8 cellular contexts compared by ENCODE assay signal in genomic region chr17:32519769-32520701, GRCh38. TPM values are rescaled to one million over a fixed set of nuclear protein-coding genes. Genes with fewer than 3 reads are reported as not detected.
DNase-seq lines count a peak whose midpoint lies in the region; ATAC-seq and TF ChIP-seq lines count a peak whose summit lies in the region.

No MANE protein-coding gene starts in this region.

- H2BK12ac ChIP-seq in mesenchymal stem cell (ENCODE audit: low read length in 2 of 2) = peak overlapping the region in 1 of 2 experiments; percentile 47

- peaks cover 21% of the 10 kb centered on the region for H3F3A ChIP-seq in GM23338 (replicated peaks; ENCODE audit: low read depth)

- no peak overlapping the region for H2BK15ac ChIP-seq in mesenchymal stem cell (ENCODE audit: low read depth, poor library complexity, severe bottlenecking)

- H2AK5ac ChIP-seq in mesenchymal stem cell (ENCODE audit: low read length, severe bottlenecking) = no peak overlapping the region

- no peaks in the 10 kb centered on the region for H3K36me3 Mint-ChIP-seq in GM23338 (ENCODE audit: low read depth)
- no peaks in the 10 kb centered on the region for H3K36me3 Mint-ChIP-seq in T-helper 17 cell (ENCODE audit: low read depth)
- H3K36me3 Mint-ChIP-seq in dendritic cell treated with granulocyte-macrophage colony-stimulating factor and Interleukin-4, amounts not matched to agents 40 ng/mL and 50 ng/mL, for 4 days (ENCODE audit: low read depth) = no peaks in the 10 kb centered on the region

- H3K14ac ChIP-seq in mesenchymal stem cell (ENCODE audit: low read length in 2 of 2) = no peak overlapping the region

- no peak overlapping the region for H2BK5ac ChIP-seq in mesenchymal stem cell (ENCODE audit: low read depth, low read length, poor library complexity, severe bottlenecking)

- H2BK120ac ChIP-seq in mesenchymal stem cell (ENCODE audit: low read depth, low read length) = no peak overlapping the region

- DNase-seq in A673 (ENCODE audit: low spot score) (no peak), GM23338 (ENCODE audit: low spot score) (peak; percentile 55), T-helper 17 cell (peak in 2 of 3 donors; percentile 18 to 28), mesenchymal stem cell (peak; percentile 35), middle frontal gyrus (ENCODE audit: extremely low spot score, low spot score) (no peak)

- H3K79me2 ChIP-seq in GM23338 (replicated peaks; ENCODE audit: insufficient read depth) = no peaks in the 10 kb centered on the region

- no TSS peak for BruUV-seq in A673 (replicated peaks; lab: Mats Ljungman, UMichigan)

- peak overlapping the region; percentile 84 for H3K27ac Mint-ChIP-seq in GM23338
- peak overlapping the region; percentile 95 for H3K27ac Mint-ChIP-seq in T-helper 17 cell
- no peak overlapping the region for H3K27ac Mint-ChIP-seq in dendritic cell treated with granulocyte-macrophage colony-stimulating factor and Interleukin-4, amounts not matched to agents 40 ng/mL and 50 ng/mL, for 4 days

- peak overlapping the region; percentile 67 for H3K9ac ChIP-seq in mesenchymal stem cell (ENCODE audit: low read length)

- no peak overlapping the region for H3K18ac ChIP-seq in mesenchymal stem cell (ENCODE audit: low read depth in 1 of 2, low read length in 2 of 2)

- ATAC-seq in GM23338 (peak; percentile 3; the same call in 1 of the 3 replicates), T-helper 17 cell (peak; percentile 55), GM19452 (IDR thresholded peaks at IDR 0.05; ENCODE audit: unreplicated experiment) (no peak)

- POLR2A ChIA-PET in A673 (lab: Charles Lee; ENCODE audit: low non-redundant PET) = interaction anchor here (0.6 kb wide), 1 partner anchor 11 kb away, joined by 3 read pairs; no protein-coding TSS in a partner anchor

- H2AFZ ChIP-seq in GM23338 (peak overlapping the region; percentile 3), mesenchymal stem cell (ENCODE audit: low read depth, low read length) (no peak overlapping the region)

- H3K4me3 Mint-ChIP-seq in GM23338 (peak overlapping the region; percentile 72), T-helper 17 cell (peak overlapping the region; percentile 90)
- H3K4me3 Mint-ChIP-seq in dendritic cell treated with granulocyte-macrophage colony-stimulating factor and Interleukin-4, amounts not matched to agents 40 ng/mL and 50 ng/mL, for 4 days = peak overlapping the region; percentile 64

- no peaks in the 10 kb centered on the region for H3K79me1 ChIP-seq in mesenchymal stem cell (replicated peaks; ENCODE audit: low read length, poor library complexity, severe bottlenecking)

- no peaks in the 10 kb centered on the region for H3K9me3 ChIP-seq in A673 (ENCODE audit: low read depth, low read length, poor library complexity, severe bottlenecking)
- no peaks in the 10 kb centered on the region for H3K9me3 ChIP-seq in T-helper 17 cell (ENCODE audit: control insufficient read depth, low read length, poor library complexity, severe bottlenecking)
- H3K9me3 ChIP-seq in mesenchymal stem cell (ENCODE audit: control insufficient read depth, low read length) = no peaks in the 10 kb centered on the region

- no peaks in the 10 kb centered on the region for H3K9me3 Mint-ChIP-seq in GM23338
- H3K9me3 Mint-ChIP-seq in dendritic cell treated with granulocyte-macrophage colony-stimulating factor and Interleukin-4, amounts not matched to agents 40 ng/mL and 50 ng/mL, for 4 days = no peaks in the 10 kb centered on the region

- no peak overlapping the region for H3K27ac ChIP-seq in A673 (ENCODE audit: low read depth, low read length, poor library complexity, severe bottlenecking)
- H3K27ac ChIP-seq in GM23338 (ENCODE audit: low read depth) = peak overlapping the region; percentile 87
- no peak overlapping the region for H3K27ac ChIP-seq in mesenchymal stem cell (ENCODE audit: low read length, poor library complexity, severe bottlenecking)
- peak overlapping the region; percentile 69 for H3K27ac ChIP-seq in temporal lobe (ENCODE audit: low read depth, low read length)

- H3K27me3 ChIP-seq in A673 (replicated peaks; ENCODE audit: insufficient read depth, low read depth, low read length, poor library complexity) = no peaks in the 10 kb centered on the region
- H3K27me3 ChIP-seq in GM23338 (ENCODE audit: insufficient read depth) = no peaks in the 10 kb centered on the region
- H3K27me3 ChIP-seq in mesenchymal stem cell (ENCODE audit: control insufficient read depth in 1 of 2, insufficient read depth in 1 of 2, low read length in 2 of 2) = no peaks in the 10 kb centered on the region

- H3K4me2 ChIP-seq in GM23338 = peak overlapping the region; percentile 71
- H3K4me2 ChIP-seq in mesenchymal stem cell (ENCODE audit: low read length, poor library complexity, severe bottlenecking) = peak overlapping the region; percentile 88

- intact Hi-C loops in A673 (cut with micrococcal nuclease; ENCODE audit: unreplicated experiment) = no loop called here
- intact Hi-C loops in dendritic cell treated with granulocyte-macrophage colony-stimulating factor and Interleukin-4, amounts not matched to agents 40 ng/mL and 50 ng/mL, for 4 days (cut with micrococcal nuclease) = no loop called here

- H3K4me1 Mint-ChIP-seq in GM23338 (peaks cover 74% of the 10 kb centered on the region), T-helper 17 cell (peaks cover 50% of the 10 kb centered on the region)
- H3K4me1 Mint-ChIP-seq in dendritic cell treated with granulocyte-macrophage colony-stimulating factor and Interleukin-4, amounts not matched to agents 40 ng/mL and 50 ng/mL, for 4 days (ENCODE audit: low read depth) = peaks cover 33% of the 10 kb centered on the region

- CTCF ChIA-PET in A673 (lab: Charles Lee) = no interaction called here

- H4K8ac ChIP-seq in mesenchymal stem cell (ENCODE audit: low read length) = no peak overlapping the region

- H3K36me3 ChIP-seq in A673 (ENCODE audit: insufficient read depth, low read length, poor library complexity, severe bottlenecking) = no peaks in the 10 kb centered on the region
- no peaks in the 10 kb centered on the region for H3K36me3 ChIP-seq in GM23338 (ENCODE audit: insufficient read depth)
- H3K36me3 ChIP-seq in mesenchymal stem cell (ENCODE audit: control insufficient read depth in 1 of 2, insufficient read depth in 2 of 2, low read depth in 1 of 2, low read length in 2 of 2) = no peaks in the 10 kb centered on the region

- H3K9me2 ChIP-seq in GM23338 (ENCODE audit: insufficient read depth) = no peaks in the 10 kb centered on the region

- no peak overlapping the region for H3K23ac ChIP-seq in mesenchymal stem cell (ENCODE audit: low read length in 2 of 2)

- H4K20me1 ChIP-seq in GM23338 (replicated peaks; ENCODE audit: insufficient read depth) = no peaks in the 10 kb centered on the region

- H3K4ac ChIP-seq in mesenchymal stem cell (ENCODE audit: low read depth in 1 of 2, low read length in 2 of 2) = no peak overlapping the region

- TF ChIP-seq CTCF in A673 (conservative IDR thresholded peaks at IDR 0.05; ENCODE audit: low read depth, low read length) = no peak
- no peak for TF ChIP-seq CTCF in GM23338 (conservative IDR thresholded peaks at IDR 0.05; ENCODE audit: low read depth in 2 of 2)

- H3K4me3 ChIP-seq in A673 (ENCODE audit: low read depth, low read length, poor library complexity, severe bottlenecking) = peak overlapping the region; percentile 37
- peak overlapping the region; percentile 45 for H3K4me3 ChIP-seq in GM23338
- peak overlapping the region in 1 of 2 experiments; percentile 69 for H3K4me3 ChIP-seq in mesenchymal stem cell (ENCODE audit: insufficient read depth in 1 of 2, low read depth in 1 of 2, low read length in 2 of 2)

- H3K27me3 Mint-ChIP-seq in GM23338 (ENCODE audit: insufficient read depth, low read depth, poor library complexity) (peaks cover 15% of the 10 kb centered on the region), T-helper 17 cell (no peaks in the 10 kb centered on the region)
- peaks cover 53% of the 10 kb centered on the region for H3K27me3 Mint-ChIP-seq in dendritic cell treated with granulocyte-macrophage colony-stimulating factor and Interleukin-4, amounts not matched to agents 40 ng/mL and 50 ng/mL, for 4 days

- H4K91ac ChIP-seq in mesenchymal stem cell (ENCODE audit: low read length) = no peak overlapping the region

- H3K4me1 ChIP-seq in A673 (ENCODE audit: insufficient read depth, low read length, poor library complexity, severe bottlenecking) = peaks cover 7% of the 10 kb centered on the region
- H3K4me1 ChIP-seq in GM23338 (ENCODE audit: insufficient read depth) = peaks cover 66% of the 10 kb centered on the region
- peaks cover 13% of the 10 kb centered on the region for H3K4me1 ChIP-seq in mesenchymal stem cell (ENCODE audit: control insufficient read depth, insufficient read depth, low read depth, low read length)

- WGBS in mesenchymal stem cell = 47% methylated on average over 20 of the region's 20 CpGs

TF ChIP-seq in GM23338, 12 proteins besides CTCF, POLR2A, EP300 and RAD21 (continues in another document):
- TF ChIP-seq ZNF114 (CRISPR knock-in tag; IDR thresholded peaks at IDR 0.05) = no peak
- TF ChIP-seq REST (IDR thresholded peaks at IDR 0.05; ENCODE audit: unreplicated experiment) = no peak

RNA-seq across cellular contexts. Expression of gene CDK5R1, which starts 33.2 kb away (rescaled TPM):
- total RNA-seq in A673 (2021) (3.9 and 5.1 TPM in 2 replicates), T-helper 17 cell (1 to 10 TPM; 8.0 to 8.2 TPM), temporal lobe (224 TPM)
- 8.7 and 11.6 TPM in 2 replicates for total RNA-seq in GM23338 (2014; rRNA removed; shearing (Covaris generic))
- 4.0 and 4.1 TPM in 2 replicates for polyA plus RNA-seq in GM23338 (2016; fragmentation: Nextera tagmentation; extraction: Ambion mirVana)
- 0.81 TPM for polyA plus RNA-seq in mesenchymal stem cell (2013, experiment 1 of 2)
- 0.99 TPM for polyA plus RNA-seq in mesenchymal stem cell (2013, experiment 2 of 2)

Comparison
In these comparisons a context has a peak if more than half of its experiments do, and no peak if none do; other contexts are left out.
1. DNase-seq: peak in GM23338 (single experiment), T-helper 17 cell (2 of 3) and mesenchymal stem cell (single experiment); none in A673 (single experiment) and middle frontal gyrus (single experiment).
2. H3K27ac ChIP-seq: peak in GM23338 (single experiment) and temporal lobe (single experiment); none in A673 (single experiment) and mesenchymal stem cell (single experiment).
3. RNA of gene CDK5R1, which starts 33.2 kb away (total RNA-seq): 224 TPM in temporal lobe (single experiment); 8.7 to 11.6 TPM in GM23338, 8.0 to 8.2 TPM in T-helper 17 cell and 3.9 to 5.1 TPM in A673; every median in the first group is over 10 times any median in the second.
4. Peak in every context shown above with its lines, with median percentiles within 50 percentile points of each other: H3K4me3 Mint-ChIP-seq.